19 cellular contexts compared by ENCODE assay signal in the genomic region with DNA sequence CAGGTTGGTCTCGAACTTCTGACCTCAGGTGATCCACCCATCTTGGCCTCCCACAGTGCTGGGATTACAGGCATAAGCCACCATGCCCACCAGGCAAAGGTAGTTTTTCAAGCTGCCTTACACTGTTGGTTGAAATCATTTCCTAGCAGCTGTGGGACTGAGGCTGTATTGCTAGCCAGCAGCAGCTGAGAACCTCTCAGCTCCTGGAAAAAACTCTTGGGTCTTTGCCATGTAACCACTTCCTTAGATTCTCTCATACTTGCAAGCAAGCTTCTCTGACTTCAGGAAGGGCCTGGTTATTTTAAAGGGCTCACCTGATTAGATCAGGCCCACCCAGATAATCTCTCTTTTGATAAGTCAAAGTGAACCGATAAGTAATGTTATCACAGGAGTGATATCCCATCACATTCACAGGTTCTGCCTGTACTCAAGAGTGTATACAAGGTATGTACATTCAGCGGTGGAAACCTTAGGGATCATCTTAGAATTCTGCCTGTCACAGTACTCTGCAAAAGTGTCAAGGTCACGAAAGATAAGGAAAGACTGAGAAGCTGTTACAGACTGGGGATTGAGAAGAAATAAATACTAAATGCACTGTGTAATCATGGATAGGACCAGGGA. TPM values are rescaled to one million over a fixed set of nuclear protein-coding genes. Genes with fewer than 3 reads are reported as not detected.
DNase-seq lines count a peak whose midpoint lies in the region; ATAC-seq, FAIRE-seq and TF ChIP-seq lines count a peak whose summit lies in the region.
"Had no signal": no experiment of that assay in that cellular context is flagged by ENCODE, and none has a peak within 500 bp of the region (broad histone marks: within the 10 kb centered on the region; RNA-seq: fewer than 3 reads in every experiment).

No MANE protein-coding gene starts in this region.

- WGBS in K562 (ENCODE audit: insufficient coverage, low coverage, missing lambda C conversion rate): 13% methylated on average over 4 of the region's 4 CpGs

- H3K4me1 Mint-ChIP-seq in activated CD4-positive, alpha-beta memory T cell treated with anti-CD3 and anti-CD28 coated beads, Interleukin-2, amount 10 ng/mL, durations not matched to agents 7 days and 5 days: peaks cover 16% of the 10 kb centered on the region
- H3K4me1 Mint-ChIP-seq: H9, neural crest cell had no signal

- H3K27me3 ChIP-seq in DND-41 (ENCODE audit: insufficient read depth, low read length, poor library complexity) (peaks cover 6% of the 10 kb centered on the region), K562 (ENCODE audit: control insufficient read depth in 2 of 2, insufficient read depth in 2 of 2, low read length in 2 of 2) (no peaks in the 10 kb centered on the region), lower lobe of right lung (ENCODE audit: low read depth) (no peaks in the 10 kb centered on the region)
- H3K27me3 ChIP-seq: stomach had no signal

- no peak overlapping the region for H3K4me3 ChIP-seq in DND-41 (ENCODE audit: low read depth in 1 of 2, low read length in 2 of 2)
- H3K4me3 ChIP-seq in K562: no peak overlapping the region
- H3K4me3 ChIP-seq in lower lobe of right lung: no peak overlapping the region
- H3K4me3 ChIP-seq: skin epidermis, stomach had no signal

- no peak for TF ChIP-seq POLR2A in K562 (conservative IDR thresholded peaks at IDR 0.05)

- no TSS peak for BruUV-seq in K562 (replicated peaks; lab: Mats Ljungman, UMichigan)

- intact Hi-C loops in K562 (cut with micrococcal nuclease) (no loop called here), lower lobe of right lung (cut with DNase I) (no loop called here)

- H3K4me1 ChIP-seq in DND-41 (ENCODE audit: insufficient read depth, low read length) (no peaks in the 10 kb centered on the region), K562 (replicated peaks in 1 of 2; ENCODE audit: control insufficient read depth in 2 of 2, insufficient read depth in 2 of 2, low read length in 2 of 2) (no peaks in the 10 kb centered on the region; a peak in 2 of 5 replicates), lower lobe of right lung (peaks cover 11% of the 10 kb centered on the region)

- ATAC-seq in DND-41 (ENCODE audit: insufficient read depth, low read depth) (peak; percentile 58; the same call in 2 of the 3 replicates), K562 (peak; percentile 77), lower lobe of right lung (peak; percentile 35 to 54)
- ATAC-seq: T-cell had no signal

- no peaks in the 10 kb centered on the region for H3K79me2 ChIP-seq in DND-41 (ENCODE audit: insufficient read depth, low read length)
- no peaks in the 10 kb centered on the region for H3K79me2 ChIP-seq in K562 (ENCODE audit: control insufficient read depth, insufficient read depth, low read length)

- no peak overlapping the region for H2AFZ ChIP-seq in DND-41 (ENCODE audit: low read depth, low read length)
- H2AFZ ChIP-seq in K562 (ENCODE audit: low read depth, low read length): no peak overlapping the region

- H3K36me3 ChIP-seq in DND-41 (ENCODE audit: insufficient read depth, low read length): no peaks in the 10 kb centered on the region
- H3K36me3 ChIP-seq in K562 (ENCODE audit: control insufficient read depth, insufficient read depth, low read length): no peaks in the 10 kb centered on the region
- H3K36me3 ChIP-seq in lower lobe of right lung: no peaks in the 10 kb centered on the region
- H3K36me3 ChIP-seq: stomach had no signal

- H3K27ac ChIP-seq in DND-41 (ENCODE audit: low read length) (no peak overlapping the region), K562 (ENCODE audit: extremely low read depth, low read depth, low read length) (no peak overlapping the region), lower lobe of right lung (no peak overlapping the region)
- H3K27ac ChIP-seq: epithelial cell of prostate, skin epidermis, stomach had no signal

- H3K9me3 Mint-ChIP-seq in activated CD4-positive, alpha-beta memory T cell treated with anti-CD3 and anti-CD28 coated beads, Interleukin-2, amount 10 ng/mL, durations not matched to agents 7 days and 5 days: no peaks in the 10 kb centered on the region
- H3K9me3 Mint-ChIP-seq: T-cell had no signal

- no peaks in the 10 kb centered on the region for H3K9me3 ChIP-seq in DND-41 (ENCODE audit: insufficient read depth, low read length, severe bottlenecking)
- no peaks in the 10 kb centered on the region for H3K9me3 ChIP-seq in K562 (replicated peaks; ENCODE audit: control insufficient read depth, insufficient read depth, low read depth, low read length)
- H3K9me3 ChIP-seq in lower lobe of right lung: no peaks in the 10 kb centered on the region
- H3K9me3 ChIP-seq: stomach had no signal

- CTCF ChIA-PET in K562 (lab: Yijun Ruan, JAX; ENCODE audit: low intra/inter-chr PET ratio): no interaction called here
- CTCF ChIA-PET in activated CD4-positive, alpha-beta memory T cell treated with anti-CD3 and anti-CD28 coated beads, Interleukin-2, amount 10 ng/mL, durations not matched to agents 7 days and 5 days (lab: Charles Lee): interaction anchor here (0.6 to 3.9 kb wide), 5 partner anchors 10 to 642 kb away, joined by 3 to 17 read pairs (median 3); no protein-coding TSS in a partner anchor

- no peaks in the 10 kb centered on the region for H3K36me3 Mint-ChIP-seq in activated CD4-positive, alpha-beta memory T cell treated with anti-CD3 and anti-CD28 coated beads, Interleukin-2, amount 10 ng/mL, durations not matched to agents 7 days and 5 days (ENCODE audit: low read depth)
- H3K36me3 Mint-ChIP-seq: T-cell had no signal

- TF ChIP-seq EP300 in K562 (IDR thresholded peaks at IDR 0.05; ENCODE audit: low read length): 0 out of 2 replicates have a peak, but pooled peaks have one; percentile 14

- H3K9me1 ChIP-seq in K562 (ENCODE audit: control insufficient read depth, insufficient read depth, low read length): no peaks in the 10 kb centered on the region

- no peak for FAIRE-seq in K562 (lab: Jason Lieb, UNC)

- H4K20me1 ChIP-seq in DND-41 (ENCODE audit: insufficient read depth, low read length) (no peaks in the 10 kb centered on the region), K562 (replicated peaks; ENCODE audit: control insufficient read depth, insufficient read depth, low read length) (no peaks in the 10 kb centered on the region)

- H3K9ac ChIP-seq in DND-41 (ENCODE audit: low read depth, low read length) (no peak overlapping the region), K562 (ENCODE audit: insufficient read depth in 1 of 2, low read depth in 2 of 2, low read length in 2 of 2) (no peak overlapping the region)

- H3K27ac Mint-ChIP-seq in activated CD4-positive, alpha-beta memory T cell treated with anti-CD3 and anti-CD28 coated beads, Interleukin-2, amount 10 ng/mL, durations not matched to agents 7 days and 5 days: no peak overlapping the region
- H3K27ac Mint-ChIP-seq: B cell, H9, T-cell had no signal

- in situ Hi-C loops in KBM-7 (cut with MboI; ENCODE audit: low pct_unique_long_range_greater_than_20kb, low sequenced_read_pairs): loop anchor here (25.0 kb wide), 1 partner anchor 429 kb away; no protein-coding TSS in a partner anchor
- in situ Hi-C loops in K562 (cut with MboI): loop anchor here (25.0 kb wide), 1 partner anchor 854 kb away; a partner anchor contains a TSS

- H3K4me3 Mint-ChIP-seq in activated CD4-positive, alpha-beta memory T cell treated with anti-CD3 and anti-CD28 coated beads, Interleukin-2, amount 10 ng/mL, durations not matched to agents 7 days and 5 days: no peak overlapping the region
- H3K4me3 Mint-ChIP-seq: H9, neural crest cell, T-cell had no signal

- TF ChIP-seq RAD21 in K562 (CRISPR knock-in tag; conservative IDR thresholded peaks at IDR 0.05 in 1 of 2, IDR thresholded peaks at IDR 0.05 in 1 of 2): no peak

- H3K27me3 Mint-ChIP-seq in activated CD4-positive, alpha-beta memory T cell treated with anti-CD3 and anti-CD28 coated beads, Interleukin-2, amount 10 ng/mL, durations not matched to agents 7 days and 5 days: peaks cover 13% of the 10 kb centered on the region
- H3K27me3 Mint-ChIP-seq: T-cell had no signal

- POLR2A ChIA-PET in K562 (lab: Yijun Ruan, JAX): interaction anchor here (0.8 kb wide), 1 partner anchor 350 kb away, joined by 4 read pairs; no protein-coding TSS in a partner anchor
- POLR2A ChIA-PET in activated CD4-positive, alpha-beta memory T cell treated with anti-CD3 and anti-CD28 coated beads, Interleukin-2, amount 10 ng/mL, durations not matched to agents 7 days and 5 days (lab: Charles Lee): interaction anchor here (0.6 to 1.2 kb wide), 3 partner anchors 9 to 304 kb away, joined by 3 read pairs; no protein-coding TSS in a partner anchor

- no peak overlapping the region for H3K4me2 ChIP-seq in DND-41 (ENCODE audit: insufficient read depth, low read length)
- H3K4me2 ChIP-seq in K562 (ENCODE audit: insufficient read depth, low read length): no peak overlapping the region

- DNase-seq in DND-41 (no peak), KBM-7 (peak; percentile 52), K562 (ENCODE audit: extremely low read depth in 1 of 4, low spot score in 3 of 4) (peak in 1 of 4 experiments; percentile 32), lower lobe of right lung (no peak), superior temporal gyrus (ENCODE audit: extremely low spot score) (no peak), RKO (ENCODE audit: low spot score) (no peak)
- no peak for DNase-seq in activated CD4-positive, alpha-beta memory T cell treated with anti-CD3 and anti-CD28 coated beads, Interleukin-2, amount 10 ng/mL, durations not matched to agents 7 days and 5 days
- DNase-seq in activated naive CD4-positive, alpha-beta T cell (lab: John Stamatoyannopoulos, UW): no peak
- DNase-seq: activated CD4-positive, CD25-positive, alpha-beta regulatory T cell treated with anti-CD3 and anti-CD28 coated beads, Interleukin-2, amount 50 U/mL, for 72 hours; DMS53; H9; NCI-H2081; NCI-H69; stomach; T-cell had no signal

- TF ChIP-seq CTCF in DND-41 (IDR thresholded peaks at IDR 0.05; ENCODE audit: borderline replicate concordance, extremely low read depth, low read length, poor library complexity, severe bottlenecking): no peak
- no peak for TF ChIP-seq CTCF in K562 (IDR thresholded peaks at IDR 0.05 in 2 of 3, conservative IDR thresholded peaks at IDR 0.05 in 1 of 3; ENCODE audit: insufficient read depth in 2 of 3, low read depth in 1 of 3, low read length in 3 of 3)
- TF ChIP-seq CTCF in lower lobe of right lung (IDR thresholded peaks at IDR 0.05): no peak

RNA-seq across cellular contexts. Expression of a gene that starts 7.4 kb away (rescaled TPM):
- total RNA-seq in K562 (2011; cell fraction: chromatin; rRNA removed; ENCODE audit: low replicate concordance): 60.7 and 66.5 TPM in 2 replicates
- total RNA-seq in K562 (2011; cell fraction: nucleolus; rRNA removed): 35.2 and 50.7 TPM in 2 replicates
- 48.4 and 54.5 TPM in 2 replicates for total RNA-seq in K562 (2011; cell fraction: nucleoplasm; rRNA removed)
- total RNA-seq in K562 (2014; rRNA removed) (40.1 and 41.7 TPM in 2 replicates), K562 (2014; rRNA removed; fragmentation: Illumina TruSeq; extraction: Trizol) (27.7 and 28.6 TPM in 2 replicates), K562 (2015; rRNA removed; fragmentation: Illumina TruSeq; extraction: Trizol) (23.5 and 23.7 TPM in 2 replicates), K562 (2021) (42.2 and 42.3 TPM in 2 replicates), lower lobe of right lung (25.7 TPM)
- polyA plus RNA-seq in K562 (2011; rRNA removed) (32.2 and 36.1 TPM in 2 replicates), K562 (2014; fragmentation: Illumina TruSeq; extraction: Trizol) (25.7 and 32.0 TPM in 2 replicates), K562 (2014; fragmentation: Nextera tagmentation; extraction: Ambion mirVana) (1 to 10 TPM; 6.5 to 9.3 TPM), K562 (2014; rRNA removed) (17.3 and 18.4 TPM in 2 replicates)
- polyA plus RNA-seq in K562 (2011; cell fraction: cytosol; rRNA removed): 24.9 and 27.5 TPM in 2 replicates
- polyA plus RNA-seq in K562 (2011; cell fraction: nucleus; rRNA removed): 43.1 and 64.0 TPM in 2 replicates
- polyA plus RNA-seq in K562 (2012): 10.8 and 25.3 TPM in 2 replicates
- 88.8 and 89.3 TPM in 2 replicates for polyA minus RNA-seq in K562 (2011; rRNA and poly(A)+ RNA removed)
- 32.7 and 33.3 TPM in 2 replicates for polyA minus RNA-seq in K562 (2011; cell fraction: cytosol; rRNA and poly(A)+ RNA removed)
- 18.7 and 37.4 TPM in 2 replicates for polyA minus RNA-seq in K562 (2011; cell fraction: nucleus; rRNA and poly(A)+ RNA removed)
- total RNA-seq in activated CD4-positive, alpha-beta memory T cell treated with anti-CD3 and anti-CD28 coated beads, Interleukin-2, amount 10 ng/mL, durations not matched to agents 7 days and 5 days: 10 to 100 TPM; 17.8 to 18.4 TPM
